In genomic region chr10:98062424-98062823, GRCh38 we compare ENCODE assay signal across 21 cellular contexts. TPM values are rescaled to one million over a fixed set of nuclear protein-coding genes. Genes with fewer than 3 reads are reported as not detected.
"Had no signal": no experiment of that assay in that cellular context is flagged by ENCODE, and none has a peak within 500 bp of the region (broad histone marks: within the 10 kb centered on the region; RNA-seq: fewer than 3 reads in every experiment).

No MANE protein-coding gene starts in this region.

- H3K4me1 Mint-ChIP-seq: naive B cell; nephron progenitor cell; stimulated activated memory B cell treated with anti-CD40 and anti-IgM and Interleukin-4, amounts not matched to agents 10 μg/mL and 1 μg/mL and 100 μg/mL, for 72 hours had no signal

- DNase-seq: cortex of kidney; effector memory CD4-positive, alpha-beta T cell; heart left ventricle; islet precursor cell; left lung; lower lobe of right lung; mesenchymal stem cell; naive B cell; nephron progenitor cell; spleen; stimulated activated CD4-positive, alpha-beta T cell treated with anti-CD3 and anti-CD28 coated beads, Interleukin-15, amount 100 ng/mL, for 24 hours; stimulated activated CD4-positive, alpha-beta T cell treated with anti-CD3 and anti-CD28 coated beads, Interleukin-1b, Interleukin-23, amount 100 ng/mL, for 48 hours; stimulated activated CD4-positive, alpha-beta T cell treated with anti-CD3 and anti-CD28 coated beads, Interleukin-4, amount 100 ng/mL, for 24 hours; transverse colon had no signal

- ATAC-seq: esophagus mucosa; heart left ventricle; left lung; lower lobe of right lung; stimulated activated memory B cell treated with anti-CD40 and anti-IgM and Interleukin-4, amounts not matched to agents 10 μg/mL and 1 μg/mL and 100 μg/mL, for 72 hours had no signal

- H3K36me3 Mint-ChIP-seq: naive B cell; stimulated activated memory B cell treated with anti-CD40 and anti-IgM and Interleukin-4, amounts not matched to agents 10 μg/mL and 1 μg/mL and 100 μg/mL, for 72 hours had no signal

- H3K27ac Mint-ChIP-seq: naive B cell; nephron progenitor cell; stimulated activated memory B cell treated with anti-CD40 and anti-IgM and Interleukin-4, amounts not matched to agents 10 μg/mL and 1 μg/mL and 100 μg/mL, for 72 hours had no signal

- H3K9me3 Mint-ChIP-seq: nephron progenitor cell; stimulated activated memory B cell treated with anti-CD40 and anti-IgM and Interleukin-4, amounts not matched to agents 10 μg/mL and 1 μg/mL and 100 μg/mL, for 72 hours; stimulated activated naive CD8-positive, alpha-beta T cell treated with anti-CD3 and anti-CD28 coated beads, Interleukin-15, Interleukin-2, amounts not matched to agents 100 ng/mL and 50 ng/mL, for 24 hours had no signal

- H3K4me3 ChIP-seq: heart left ventricle, left lung, lower lobe of right lung, spleen, thoracic aorta, transverse colon had no signal

- H3K27ac ChIP-seq: heart left ventricle, left lung, lower lobe of right lung, neutrophil, spleen, thoracic aorta, transverse colon had no signal

- H3K36me3 ChIP-seq: heart left ventricle, left lung, lower lobe of right lung, neutrophil, spleen, thoracic aorta, transverse colon had no signal

- H3K9me3 ChIP-seq: heart left ventricle, left lung, lower lobe of right lung, neutrophil, spleen, thoracic aorta, transverse colon had no signal

- H3K4me3 Mint-ChIP-seq: nephron progenitor cell; stimulated activated memory B cell treated with anti-CD40 and anti-IgM and Interleukin-4, amounts not matched to agents 10 μg/mL and 1 μg/mL and 100 μg/mL, for 72 hours; stimulated activated naive CD8-positive, alpha-beta T cell treated with anti-CD3 and anti-CD28 coated beads, Interleukin-15, Interleukin-2, amounts not matched to agents 100 ng/mL and 50 ng/mL, for 24 hours had no signal

- H3K4me1 ChIP-seq: heart left ventricle, left lung, lower lobe of right lung, spleen, transverse colon had no signal

RNA-seq across cellular contexts. Expression of gene CRTAC1, which starts 32.0 kb away (rescaled TPM):
- total RNA-seq: fibroblast of lung, osteoblast had no signal
